8 cellular contexts compared by ENCODE assay signal in the genomic region with DNA sequence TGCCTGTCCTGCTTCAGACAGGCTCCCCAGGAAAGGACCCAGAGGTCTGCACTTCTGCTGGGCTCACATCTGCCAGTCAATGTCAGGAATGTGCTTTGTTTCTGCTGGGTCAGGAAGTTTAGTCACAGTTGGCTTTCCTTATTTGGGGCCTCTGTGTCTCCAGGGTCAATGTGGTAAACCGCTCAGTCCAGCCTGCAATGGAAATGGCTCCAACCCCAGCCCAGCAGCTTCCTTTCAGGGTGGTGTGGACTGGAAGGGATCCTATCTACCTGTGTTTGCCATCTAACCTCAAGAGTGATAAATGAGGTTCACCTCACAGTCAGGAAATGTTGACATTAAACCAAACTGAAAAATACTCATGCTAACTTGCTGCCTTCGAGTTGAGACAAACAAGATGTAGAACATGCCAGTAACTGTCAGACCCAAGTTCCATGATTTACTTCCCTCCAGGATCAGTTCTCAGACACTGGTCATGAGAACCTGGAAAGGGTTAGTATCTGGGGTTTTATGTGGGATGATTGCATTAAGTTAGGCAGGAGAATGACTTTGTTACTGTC. TPM values are rescaled to one million over a fixed set of nuclear protein-coding genes. Genes with fewer than 3 reads are reported as not detected.
A peak's percentile ranks its signal among the peaks of the same experiment; 100 is the strongest.
DNase-seq lines count a peak whose midpoint lies in the region; ATAC-seq and TF ChIP-seq lines count a peak whose summit lies in the region.

No MANE protein-coding gene starts in this region.

- no peak for TF ChIP-seq POLR2A in esophagus squamous epithelium (IDR thresholded peaks at IDR 0.05)

- ATAC-seq in activated naive CD8-positive, alpha-beta T cell treated with anti-CD3 and anti-CD28 coated beads, Interleukin-2, amount 10 ng/mL, durations not matched to agents 7 days and 5 days (ENCODE audit: low read depth), result peak; percentile 56
- ATAC-seq in left colon, result no peak
- ATAC-seq in HG02642 (IDR thresholded peaks at IDR 0.05; ENCODE audit: poor library complexity, unreplicated experiment), result no peak

- WGBS in esophagus squamous epithelium, 2 donors, result 7 to 27% methylated on average over 1 of the region's 2 CpGs

- peaks cover 62% of the 10 kb centered on the region for H3K36me3 ChIP-seq in HUES48 (ENCODE audit: control insufficient read depth, insufficient read depth, low read length)
- peaks cover 29 to 71% (median 41%) of the 10 kb centered on the region in 3 donors for H3K36me3 ChIP-seq in esophagus squamous epithelium

- H3K36me3 Mint-ChIP-seq in activated naive CD8-positive, alpha-beta T cell treated with anti-CD3 and anti-CD28 coated beads, Interleukin-2, amount 10 ng/mL, durations not matched to agents 7 days and 5 days, result peaks cover 46% of the 10 kb centered on the region

- TF ChIP-seq CTCF in esophagus squamous epithelium (IDR thresholded peaks at IDR 0.05), result no peak

- H3K4me1 ChIP-seq in HUES48 (ENCODE audit: control insufficient read depth, insufficient read depth, low read length), result 0 out of 2 replicates have a peak, but pooled peaks cover 6% of the 10 kb centered on the region
- peaks cover 0 to 47% (median 11%) of the 10 kb centered on the region in 3 donors for H3K4me1 ChIP-seq in esophagus squamous epithelium

- POLR2A ChIA-PET in activated naive CD8-positive, alpha-beta T cell treated with anti-CD3 and anti-CD28 coated beads, Interleukin-2, amount 10 ng/mL, durations not matched to agents 7 days and 5 days (lab: Charles Lee), result interaction anchor here (0.5 to 4.0 kb wide), 16 partner anchors 9 to 223 kb away, joined by 3 to 32 read pairs (median 3); a partner anchor contains a TSS

- intact Hi-C loops in left colon (cut with DNase I, micrococcal nuclease) (no loop called here), esophagus squamous epithelium (cut with DNase I) (no loop called here)

- peak overlapping the region; percentile 64 for H3K27ac Mint-ChIP-seq in activated naive CD8-positive, alpha-beta T cell treated with anti-CD3 and anti-CD28 coated beads, Interleukin-2, amount 10 ng/mL, durations not matched to agents 7 days and 5 days

- H3K4me1 Mint-ChIP-seq in activated naive CD8-positive, alpha-beta T cell treated with anti-CD3 and anti-CD28 coated beads, Interleukin-2, amount 10 ng/mL, durations not matched to agents 7 days and 5 days, result peaks cover 43% of the 10 kb centered on the region

- H3K4me3 ChIP-seq in HUES48 (ENCODE audit: low read depth, low read length) (no peak overlapping the region), esophagus squamous epithelium (no peak overlapping the region)

- no peaks in the 10 kb centered on the region for H3K9me3 ChIP-seq in HUES48 (ENCODE audit: control insufficient read depth, insufficient read depth, low read length)
- no peaks in the 10 kb centered on the region for H3K9me3 ChIP-seq in esophagus squamous epithelium

- no peaks in the 10 kb centered on the region for H3K27me3 Mint-ChIP-seq in activated naive CD8-positive, alpha-beta T cell treated with anti-CD3 and anti-CD28 coated beads, Interleukin-2, amount 10 ng/mL, durations not matched to agents 7 days and 5 days

- peak overlapping the region; percentile 76 for H3K27ac ChIP-seq in HUES48 (ENCODE audit: low read depth, low read length)
- H3K27ac ChIP-seq in esophagus squamous epithelium, result peak overlapping the region in 2 of 4 donors; percentile 37 to 38

- no peaks in the 10 kb centered on the region for H3K27me3 ChIP-seq in HUES48 (ENCODE audit: control insufficient read depth, insufficient read depth, low read length)
- H3K27me3 ChIP-seq in esophagus squamous epithelium, result no peaks in the 10 kb centered on the region

- H3K9ac ChIP-seq in HUES48 (ENCODE audit: low read depth, low read length), result no peak overlapping the region

- DNase-seq in A172 (ENCODE audit: low spot score) (peak; percentile 86), kidney tubule cell (ENCODE audit: low spot score) (peak; percentile 84), left colon (no peak), NCI-H2107 (lab: John Stamatoyannopoulos, UW) (no peak), esophagus squamous epithelium (lab: John Stamatoyannopoulos, UW) (no peak)
- DNase-seq in activated naive CD8-positive, alpha-beta T cell treated with anti-CD3 and anti-CD28 coated beads, Interleukin-2, amount 10 ng/mL, durations not matched to agents 7 days and 5 days, result no peak

- peak overlapping the region; percentile 48 for H3K4me3 Mint-ChIP-seq in activated naive CD8-positive, alpha-beta T cell treated with anti-CD3 and anti-CD28 coated beads, Interleukin-2, amount 10 ng/mL, durations not matched to agents 7 days and 5 days

- H3K9me3 Mint-ChIP-seq in activated naive CD8-positive, alpha-beta T cell treated with anti-CD3 and anti-CD28 coated beads, Interleukin-2, amount 10 ng/mL, durations not matched to agents 7 days and 5 days, result no peaks in the 10 kb centered on the region

RNA-seq across cellular contexts. Expression of a gene that starts 20.3 kb away (rescaled TPM):
- 1,393 and 1,401 TPM in 2 replicates for total RNA-seq in A172 (2014; rRNA removed; shearing (Covaris generic))
- total RNA-seq in activated naive CD8-positive, alpha-beta T cell treated with anti-CD3 and anti-CD28 coated beads, Interleukin-2, amount 10 ng/mL, durations not matched to agents 7 days and 5 days, result 1,000 to 10,000 TPM; 2,428 to 2,545 TPM
- total RNA-seq in left colon (100 to 1,000 TPM; 484 to 601 TPM), esophagus squamous epithelium (1,000 to 10,000 TPM in 3 of 4 donors, 100 to 1,000 TPM in 1; 954 to 1,668 (median 1,315) TPM)

RNA-seq across cellular contexts. Expression of a gene that starts 40.8 kb away (rescaled TPM):
- total RNA-seq in A172 (2014; rRNA removed; shearing (Covaris generic)), result 7.0 and 24.3 TPM in 2 replicates
- 10 to 100 TPM; 64.4 to 68.7 TPM for total RNA-seq in activated naive CD8-positive, alpha-beta T cell treated with anti-CD3 and anti-CD28 coated beads, Interleukin-2, amount 10 ng/mL, durations not matched to agents 7 days and 5 days
- total RNA-seq in left colon (100 to 1,000 TPM in 1 of 2 donors, 10 to 100 TPM in 1; 95.0 to 102 TPM), esophagus squamous epithelium (10 to 100 TPM; 27.5 to 56.6 (median 32.1) TPM)

Comparison
In these comparisons a context has a peak if more than half of its experiments do, and no peak if none do; other contexts are left out.
1. DNase-seq: peak in A172 (single experiment) and kidney tubule cell (single experiment); none in activated naive CD8-positive, alpha-beta T cell treated with anti-CD3 and anti-CD28 coated beads, Interleukin-2, amount 10 ng/mL, durations not matched to agents 7 days and 5 days (single experiment), left colon (0 of 2), NCI-H2107 (single experiment) and esophagus squamous epithelium (single experiment).